ENCODE assay signal across 18 cellular contexts in the genomic region with DNA sequence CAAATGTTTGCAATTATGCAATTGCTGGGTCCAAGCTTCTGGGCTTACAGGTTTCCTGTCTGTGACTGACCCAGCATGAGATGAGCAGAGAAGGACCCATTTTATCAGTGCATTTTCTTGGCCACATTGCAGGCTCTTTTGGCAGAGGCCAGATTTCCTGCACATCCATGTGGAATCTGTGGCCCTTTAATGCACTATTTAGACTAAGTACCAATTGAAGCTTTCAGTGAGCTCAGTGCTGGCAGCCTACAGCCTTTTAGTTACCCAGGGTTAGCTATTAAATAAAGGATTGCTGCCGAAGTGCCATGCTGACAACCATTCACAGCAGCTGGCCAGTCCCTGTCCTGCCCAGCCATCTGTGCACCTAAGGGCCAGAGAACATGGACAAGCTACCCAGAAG.
"Had no signal": no experiment of that assay in that cellular context is flagged by ENCODE, and none has a peak within 500 bp of the region (broad histone marks: within the 10 kb centered on the region; RNA-seq: fewer than 3 reads in every experiment).

No MANE protein-coding gene starts in this region.

- ATAC-seq: heart left ventricle; left lobe of liver; mucosa of descending colon; naive thymus-derived CD8-positive, alpha-beta T cell; psoas muscle; sciatic nerve; stimulated activated memory B cell treated with anti-CD40 and anti-IgM and Interleukin-4, amounts not matched to agents 10 μg/mL and 1 μg/mL and 100 μg/mL, for 72 hours had no signal

- H3K9me3 ChIP-seq: heart left ventricle, mucosa of descending colon, neutrophil, psoas muscle, tibial artery, upper lobe of left lung had no signal

- H3K4me1 ChIP-seq: heart left ventricle, psoas muscle, spleen, tibial artery, upper lobe of left lung had no signal

- H3K27ac ChIP-seq: heart left ventricle, neutrophil, psoas muscle, spleen, tibial artery, upper lobe of left lung had no signal

- H3K4me3 ChIP-seq: heart left ventricle, mucosa of descending colon, psoas muscle, spleen, tibial artery, upper lobe of left lung had no signal

- DNase-seq: erythroblast; heart left ventricle; hippocampal formation; mammary epithelial cell; mucosa of descending colon; naive thymus-derived CD8-positive, alpha-beta T cell; psoas muscle; retina; spleen; stimulated activated CD4-positive, alpha-beta T cell treated with anti-CD3 and anti-CD28 coated beads, Interleukin-15, amount 100 ng/mL, for 24 hours; stimulated activated CD4-positive, alpha-beta T cell treated with anti-CD3 and anti-CD28 coated beads, Interleukin-1b, Interleukin-23, amount 100 ng/mL, for 48 hours; stimulated activated CD4-positive, alpha-beta T cell treated with anti-CD3 and anti-CD28 coated beads, Interleukin-4, amount 100 ng/mL, for 24 hours; tibial artery; upper lobe of left lung had no signal

- H3K36me3 ChIP-seq: heart left ventricle, neutrophil, spleen, tibial artery, upper lobe of left lung had no signal

- H3K27me3 ChIP-seq: heart left ventricle, neutrophil, tibial artery, upper lobe of left lung had no signal
